13 cellular contexts compared by ENCODE assay signal in genomic region chr13:34247596-34247995, GRCh38.
"Had no signal": no experiment of that assay in that cellular context is flagged by ENCODE, and none has a peak within 500 bp of the region (broad histone marks: within the 10 kb centered on the region; RNA-seq: fewer than 3 reads in every experiment).

No MANE protein-coding gene starts in this region.

- FAIRE-seq: astrocyte, islet of Langerhans, pancreas had no signal

- H3K9me3 ChIP-seq: pancreas, spleen had no signal

- ATAC-seq: left lobe of liver; naive thymus-derived CD8-positive, alpha-beta T cell; pancreas; sciatic nerve; stimulated activated effector memory CD8-positive, alpha-beta T cell treated with anti-CD3 and anti-CD28 coated beads, Interleukin-12 subunit alpha, Interleukin-12 subunit beta, amount 100 ng/mL, for 72 hours had no signal

- H3K36me3 ChIP-seq: cardiac muscle cell, pancreas, spleen had no signal

- H3K4me1 ChIP-seq: pancreas, spleen had no signal

- H3K4me3 ChIP-seq: cardiac muscle cell, pancreas, spleen had no signal

- DNase-seq: activated CD4-positive, alpha-beta T cell treated with anti-CD3 and anti-CD28 coated beads for 1 hour; activated CD4-positive, alpha-beta T cell treated with anti-CD3 and anti-CD28 coated beads, Interleukin-2, amount 50 U/mL, for 4 hours; activated naive CD4-positive, alpha-beta T cell treated with anti-CD3 and anti-CD28 coated beads, Interleukin-2, amount 10 ng/mL, durations not matched to agents 7 days and 5 days; endodermal cell; naive thymus-derived CD8-positive, alpha-beta T cell; pancreas; spleen had no signal

- H3K27me3 ChIP-seq: cardiac muscle cell, pancreas, spleen had no signal

- H3K27ac ChIP-seq: cardiac muscle cell, pancreas, spleen had no signal
